Comparison of ENCODE assay signal across 16 cellular contexts in the genomic region with DNA sequence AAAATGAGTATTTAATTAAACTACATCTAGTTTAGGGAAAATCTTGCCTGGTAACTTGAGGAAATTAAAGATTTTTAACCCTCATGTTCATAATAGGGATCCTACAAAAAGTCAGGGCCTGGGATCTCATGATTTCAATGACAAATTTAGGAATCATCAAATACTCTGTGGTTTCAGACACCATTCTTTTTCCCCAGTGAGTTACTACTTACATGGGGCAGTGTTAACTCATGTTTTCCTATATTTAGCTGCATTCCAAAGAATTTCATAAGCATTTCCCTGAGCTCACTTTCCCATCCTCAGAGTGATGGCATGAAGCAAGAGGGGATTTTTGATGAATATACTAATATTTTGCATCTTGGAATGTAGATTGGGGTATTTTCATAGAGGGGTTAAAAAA.
DNase-seq lines count a peak whose midpoint lies in the region; ATAC-seq and TF ChIP-seq lines count a peak whose summit lies in the region.
"Had no signal": no experiment of that assay in that cellular context is flagged by ENCODE, and none has a peak within 500 bp of the region (broad histone marks: within the 10 kb centered on the region; RNA-seq: fewer than 3 reads in every experiment).

No MANE protein-coding gene starts in this region.

- DNase-seq in A172 (ENCODE audit: low spot score) (peak; percentile 40), HS-27A (ENCODE audit: low read depth) (peak; percentile 47), cardiac fibroblast (ENCODE audit: low read depth in 2 of 2) (peak; percentile 65 to 92), iris pigment epithelial cell (ENCODE audit: low read depth) (peak; percentile 56), mesendoderm (no peak), body of pancreas (no peak), NK-92 (lab: John Stamatoyannopoulos, UW; ENCODE audit: unreplicated experiment) (no peak)
- no peak for DNase-seq in stimulated activated CD4-positive, alpha-beta T cell treated with anti-CD3 and anti-CD28 coated beads, Interleukin-2, amount 100 ng/mL, for 48 hours
- DNase-seq: 8988T; activated naive CD4-positive, alpha-beta T cell treated with Interleukin-2 at 50 U/mL for 16 hours; H9; head of caudate nucleus; islet precursor cell; MV-4-11; nucleus accumbens had no signal

- H3K23ac ChIP-seq in mesendoderm (ENCODE audit: low read length), result no peak overlapping the region

- no peak overlapping the region for H3K4ac ChIP-seq in mesendoderm (ENCODE audit: low read depth, low read length)

- H3K9ac ChIP-seq in mesendoderm (ENCODE audit: low read length), result no peak overlapping the region

- H2AK5ac ChIP-seq in mesendoderm (ENCODE audit: low read length), result no peak overlapping the region

- TF ChIP-seq CTCF in cardiac fibroblast (IDR thresholded peaks at IDR 0.05; ENCODE audit: low read depth, low read length) (no peak), body of pancreas (IDR thresholded peaks at IDR 0.05) (no peak)

- H2BK120ac ChIP-seq in mesendoderm (ENCODE audit: low read depth, low read length), result no peak overlapping the region

- H3K4me3 ChIP-seq in cardiac fibroblast (replicated peaks in 1 of 2; ENCODE audit: low read depth in 2 of 2, low read length in 2 of 2) (no peak overlapping the region), mesendoderm (ENCODE audit: low read length) (no peak overlapping the region), body of pancreas (no peak overlapping the region)

- H3K18ac ChIP-seq in mesendoderm (ENCODE audit: low read length), result no peak overlapping the region

- no peaks in the 10 kb centered on the region for H3K79me1 ChIP-seq in mesendoderm (ENCODE audit: low read length)

- H3K27me3 ChIP-seq in mesendoderm (ENCODE audit: insufficient read depth, low read length, poor library complexity) (no peaks in the 10 kb centered on the region), body of pancreas (no peaks in the 10 kb centered on the region)

- no peak overlapping the region for H3K4me2 ChIP-seq in mesendoderm (ENCODE audit: low read length)

- H3K27ac ChIP-seq in mesendoderm (ENCODE audit: low read depth, low read length), result no peak overlapping the region
- H3K27ac ChIP-seq in body of pancreas, result no peak overlapping the region

- no peak overlapping the region for H4K8ac ChIP-seq in mesendoderm (ENCODE audit: low read depth, low read length)

- ATAC-seq in body of pancreas, result no peak
- ATAC-seq: stimulated activated memory B cell treated with anti-CD40 and anti-IgM and Interleukin-4, amounts not matched to agents 10 μg/mL and 1 μg/mL and 100 μg/mL, for 72 hours had no signal

- intact Hi-C loops in body of pancreas (cut with DNase I), result no loop called here

- no peak overlapping the region for H2BK15ac ChIP-seq in mesendoderm (replicated peaks; ENCODE audit: low read depth)

- H3K79me2 ChIP-seq in mesendoderm (ENCODE audit: control insufficient read depth, insufficient read depth, low read length), result no peaks in the 10 kb centered on the region

- H3K4me1 ChIP-seq in mesendoderm (ENCODE audit: control insufficient read depth, low read depth, low read length) (no peaks in the 10 kb centered on the region), body of pancreas (no peaks in the 10 kb centered on the region)

- no peaks in the 10 kb centered on the region for H3K9me3 ChIP-seq in body of pancreas

- no peak overlapping the region for H4K5ac ChIP-seq in mesendoderm (ENCODE audit: low read length)

- H3K56ac ChIP-seq in mesendoderm (ENCODE audit: low read length), result no peak overlapping the region

- TF ChIP-seq POLR2A in body of pancreas (IDR thresholded peaks at IDR 0.05), result no peak

- H3K36me3 ChIP-seq in mesendoderm (ENCODE audit: control insufficient read depth, insufficient read depth, low read length), result no peaks in the 10 kb centered on the region
- no peaks in the 10 kb centered on the region for H3K36me3 ChIP-seq in body of pancreas (replicated peaks in 1 of 2; ENCODE audit: insufficient read depth in 1 of 2, low read depth in 2 of 2)

- H2BK5ac ChIP-seq in mesendoderm (ENCODE audit: low read length), result no peak overlapping the region

Comparison
In these comparisons a context has a peak if more than half of its experiments do, and no peak if none do; other contexts are left out.
1. DNase-seq: peak in A172 (single experiment), HS-27A (single experiment), cardiac fibroblast (2 of 2) and iris pigment epithelial cell (single experiment); none in stimulated activated CD4-positive, alpha-beta T cell treated with anti-CD3 and anti-CD28 coated beads, Interleukin-2, amount 100 ng/mL, for 48 hours (0 of 2), mesendoderm (single experiment), body of pancreas (0 of 4) and NK-92 (single experiment).